Comparison of ENCODE assay signal across 2 cellular contexts in the genomic region with DNA sequence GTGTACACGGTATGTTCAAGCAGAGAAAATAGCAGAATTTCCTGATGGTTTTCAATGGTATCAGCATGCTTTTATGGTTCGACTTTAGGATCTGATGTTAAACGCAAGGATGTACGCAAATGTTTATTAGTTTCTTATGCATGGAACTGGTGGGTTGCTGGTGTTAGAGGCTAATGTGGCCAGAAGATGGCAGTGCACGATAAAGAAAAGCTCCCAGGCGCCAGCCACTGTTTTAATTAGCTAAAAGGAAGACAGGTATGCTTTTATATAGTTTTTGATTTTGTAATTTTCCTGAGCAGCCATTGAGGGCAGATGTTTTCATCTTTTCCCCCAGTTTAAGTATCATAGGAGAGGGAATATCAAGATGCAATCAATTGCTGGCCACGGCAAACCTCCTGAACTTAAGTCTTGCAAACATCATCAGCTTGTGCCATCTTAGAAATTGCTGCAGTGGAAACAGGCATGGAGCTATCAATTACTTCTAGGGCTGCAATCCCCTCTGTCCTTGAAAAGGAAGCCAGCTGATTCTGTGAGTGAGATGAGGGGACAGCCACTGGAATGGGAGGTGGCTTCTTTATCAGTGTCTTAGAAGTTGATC.
TF ChIP-seq lines count a peak whose summit lies in the region.

No MANE protein-coding gene starts in this region.

TF ChIP-seq in SK-N-SH, 30 proteins besides CTCF, POLR2A, EP300 and RAD21 (continued from another document):
- TF ChIP-seq CHD2 (IDR thresholded peaks at IDR 0.05; ENCODE audit: low read length, partially characterized antibody), result no peak
- no peak for TF ChIP-seq SMC3 (IDR thresholded peaks at IDR 0.05; ENCODE audit: low read depth, low read length)
- TF ChIP-seq POLR2AphosphoS5 (IDR thresholded peaks at IDR 0.05; ENCODE audit: low read depth, low read length), result no peak
- TF ChIP-seq SIN3A (IDR thresholded peaks at IDR 0.05; ENCODE audit: borderline replicate concordance, low read depth, low read length), result no peak
- TF ChIP-seq USF1 (IDR thresholded peaks at IDR 0.05; ENCODE audit: borderline replicate concordance, low read depth), result no peak
- TF ChIP-seq MEF2A (IDR thresholded peaks at IDR 0.05; ENCODE audit: borderline replicate concordance, low read depth), result no peak
- TF ChIP-seq, protein P1, sequence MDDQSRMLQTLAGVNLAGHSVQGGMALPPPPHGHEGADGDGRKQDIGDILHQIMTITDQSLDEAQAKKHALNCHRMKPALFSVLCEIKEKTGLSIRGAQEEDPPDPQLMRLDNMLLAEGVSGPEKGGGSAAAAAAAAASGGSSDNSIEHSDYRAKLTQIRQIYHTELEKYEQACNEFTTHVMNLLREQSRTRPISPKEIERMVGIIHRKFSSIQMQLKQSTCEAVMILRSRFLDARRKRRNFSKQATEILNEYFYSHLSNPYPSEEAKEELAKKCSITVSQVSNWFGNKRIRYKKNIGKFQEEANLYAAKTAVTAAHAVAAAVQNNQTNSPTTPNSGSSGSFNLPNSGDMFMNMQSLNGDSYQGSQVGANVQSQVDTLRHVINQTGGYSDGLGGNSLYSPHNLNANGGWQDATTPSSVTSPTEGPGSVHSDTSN (IDR thresholded peaks at IDR 0.05), result no peak
- no peak for TF ChIP-seq FOSL2 (IDR thresholded peaks at IDR 0.05; ENCODE audit: borderline replicate concordance, low read depth)
- no peak for TF ChIP-seq TAF1 (IDR thresholded peaks at IDR 0.05; ENCODE audit: borderline replicate concordance, low read depth, low read length)
- TF ChIP-seq MAX (IDR thresholded peaks at IDR 0.05; ENCODE audit: low read depth), result no peak
- TF ChIP-seq RCOR1 (IDR thresholded peaks at IDR 0.05; ENCODE audit: low read length), result no peak
- TF ChIP-seq NFIC (IDR thresholded peaks at IDR 0.05; ENCODE audit: borderline replicate concordance), result no peak

TF ChIP-seq in SK-N-SH treated with all-trans-retinoic acid at 6 μM for 48 hours, 23 proteins besides CTCF, POLR2A, EP300 and RAD21 (continued from another document):
- TF ChIP-seq ZNF565 (CRISPR knock-in tag; conservative IDR thresholded peaks at IDR 0.05; ENCODE audit: low read depth), result no peak
